ENCODE assay signal across 24 cellular contexts in the genomic region with DNA sequence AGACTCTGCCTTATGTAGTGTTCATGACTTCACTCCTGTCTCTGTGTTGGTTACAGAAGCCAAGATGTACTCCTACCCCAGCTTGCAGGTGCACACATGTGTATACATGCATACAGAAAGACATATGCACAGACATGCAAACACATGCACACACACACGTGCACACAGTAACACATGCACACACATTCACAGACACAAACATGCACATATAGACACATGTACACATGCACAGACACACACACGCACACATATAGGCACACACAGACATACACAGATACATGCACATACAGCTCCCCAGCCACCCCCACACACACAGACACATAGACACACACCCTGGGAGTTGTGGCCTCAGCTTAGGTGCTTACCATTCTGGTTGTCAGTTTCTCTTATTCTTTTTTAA.
"Had no signal": no experiment of that assay in that cellular context is flagged by ENCODE, and none has a peak within 500 bp of the region (broad histone marks: within the 10 kb centered on the region; RNA-seq: fewer than 3 reads in every experiment).

No MANE protein-coding gene starts in this region.

- H3K27ac ChIP-seq: HL-60, RWPE1, SJCRH30 had no signal

- H3K36me3 ChIP-seq: SJCRH30 had no signal

- DNase-seq: KBM-7, MV-4-11, NCI-H1048, NCI-H1105, NCI-H1417, NCI-H1436 treated with DMSO at 0.1 percent for 48 hours, NCI-H1694, NCI-H187 treated with DMSO at 0.1 percent for 48 hours, NCI-H2029 treated with DMSO at 0.1 percent for 48 hours, NCI-H2171 treated with DMSO at 0.1 percent for 48 hours, NCI-H2227 treated with DMSO at 0.1 percent for 48 hours, NCI-H446, NCI-H510A, NCI-H524 treated with DMSO at 0.1 percent for 48 hours, NCI-H69, NCI-H774, PC-3, SHP77 treated with DMSO at 0.1 percent for 48 hours, SJCRH30, T-helper 1 cell had no signal

- H3K4me1 ChIP-seq: SJCRH30 had no signal

- H3K27me3 ChIP-seq: SJCRH30 had no signal

- H3K4me3 ChIP-seq: SJCRH30 had no signal

- ATAC-seq: Panc1, PC-3, SK-N-SH treated with all-trans-retinoic acid at 6 μM for 48 hours had no signal
